2 cellular contexts compared by ENCODE assay signal in the genomic region with DNA sequence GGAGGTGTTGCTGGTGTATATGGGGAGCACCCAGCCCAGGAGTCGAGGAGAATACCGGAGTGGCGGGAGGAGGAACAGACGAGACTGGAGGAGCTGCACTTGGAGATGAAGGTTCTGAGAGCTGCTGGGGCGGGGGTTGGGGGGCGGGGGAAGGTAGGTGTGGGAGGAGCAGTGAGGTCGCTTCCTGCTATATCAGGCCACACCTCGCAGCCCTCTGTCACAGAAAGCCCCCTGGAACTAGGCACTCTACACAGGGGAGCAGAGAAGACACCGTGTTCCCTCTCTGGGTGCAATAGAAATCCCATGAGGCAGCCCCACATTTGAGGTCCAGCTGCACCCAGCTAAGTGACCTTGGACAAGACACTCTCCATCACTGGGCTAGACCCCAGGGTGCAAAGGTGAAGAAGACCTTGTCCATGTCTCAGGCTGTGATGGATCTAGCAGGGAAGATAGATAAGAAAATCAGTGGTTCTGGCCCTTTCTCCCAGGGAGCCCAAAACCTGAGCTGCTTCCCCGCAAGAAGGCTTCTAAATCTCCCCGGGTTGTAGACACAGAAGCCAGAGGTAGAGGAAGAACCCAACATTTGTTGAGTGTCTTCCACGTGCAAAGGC.
TF ChIP-seq lines count a peak whose summit lies in the region.

No MANE protein-coding gene starts in this region.

TF ChIP-seq in WTC11, 78 proteins besides CTCF, POLR2A, EP300 and RAD21 (continued from another document):
- TF ChIP-seq ESRRA (CRISPR knock-in tag; IDR thresholded peaks at IDR 0.05; ENCODE audit: borderline replicate concordance) = no peak
- no peak for TF ChIP-seq KAT7 (CRISPR knock-in tag; IDR thresholded peaks at IDR 0.05; ENCODE audit: borderline replicate concordance)
- no peak for TF ChIP-seq ZNF396 (CRISPR knock-in tag; IDR thresholded peaks at IDR 0.05; ENCODE audit: borderline replicate concordance)
- no peak for TF ChIP-seq ATF1 (CRISPR knock-in tag; IDR thresholded peaks at IDR 0.05)
- no peak for TF ChIP-seq ZNF232 (CRISPR knock-in tag; IDR thresholded peaks at IDR 0.05)
- no peak for TF ChIP-seq GTF2I (CRISPR knock-in tag; conservative IDR thresholded peaks at IDR 0.05)
- no peak for TF ChIP-seq SP1 (CRISPR knock-in tag; conservative IDR thresholded peaks at IDR 0.05)

TF ChIP-seq in H1, 55 proteins besides CTCF, POLR2A, EP300 and RAD21 (continued from another document):
- no peak for TF ChIP-seq POLR2AphosphoS5 (IDR thresholded peaks at IDR 0.05; ENCODE audit: low read depth, low read length)
TF ChIP-seq in H1: peak in this region for 0.
